In genomic region chr1:17520041-17520440, GRCh38 we compare ENCODE assay signal across 1 cellular context.
TF ChIP-seq lines count a peak whose summit lies in the region.

No MANE protein-coding gene starts in this region.

TF ChIP-seq in WTC11, 78 proteins besides CTCF, POLR2A, EP300 and RAD21 (continued from another document):
- TF ChIP-seq ZNF532 (CRISPR knock-in tag; IDR thresholded peaks at IDR 0.05; ENCODE audit: borderline replicate concordance) (no peak), ZNF671 (CRISPR knock-in tag; IDR thresholded peaks at IDR 0.05) (no peak), ELF4 (CRISPR knock-in tag; IDR thresholded peaks at IDR 0.05; ENCODE audit: low read depth) (no peak), HMGA2 (CRISPR knock-in tag; IDR thresholded peaks at IDR 0.05) (no peak), OVOL2 (CRISPR knock-in tag; IDR thresholded peaks at IDR 0.05; ENCODE audit: borderline replicate concordance) (no peak), ARID4B (CRISPR knock-in tag; IDR thresholded peaks at IDR 0.05; ENCODE audit: borderline replicate concordance) (no peak), MLX (CRISPR knock-in tag; IDR thresholded peaks at IDR 0.05) (no peak), ESRRA (CRISPR knock-in tag; IDR thresholded peaks at IDR 0.05; ENCODE audit: borderline replicate concordance) (no peak), ZNF423 (CRISPR knock-in tag; IDR thresholded peaks at IDR 0.05) (no peak)
